1 cellular context compared by ENCODE assay signal in the genomic region with DNA sequence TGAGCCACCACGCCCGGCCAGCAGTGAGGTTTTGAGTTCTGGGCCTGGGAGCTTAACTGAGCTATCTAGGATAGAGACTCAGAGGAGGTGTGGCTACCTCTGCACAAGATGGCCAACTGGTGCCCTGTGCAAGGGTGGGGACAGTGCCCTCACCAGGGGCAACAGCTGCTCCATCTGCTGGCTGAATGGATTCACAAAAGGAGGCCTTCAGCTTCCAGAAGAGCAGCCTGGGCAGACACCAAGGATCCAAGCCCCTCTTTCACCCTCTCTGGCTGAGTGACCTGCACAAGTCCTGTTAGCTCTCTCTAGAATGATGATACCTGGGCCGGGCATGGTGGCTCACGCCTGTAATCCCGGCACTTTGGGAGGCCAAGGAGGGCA.
TF ChIP-seq lines count a peak whose summit lies in the region.

No MANE protein-coding gene starts in this region.

TF ChIP-seq in IMR-90, 13 proteins besides CTCF, POLR2A, EP300 and RAD21 (continued from another document):
- TF ChIP-seq, protein P1, sequence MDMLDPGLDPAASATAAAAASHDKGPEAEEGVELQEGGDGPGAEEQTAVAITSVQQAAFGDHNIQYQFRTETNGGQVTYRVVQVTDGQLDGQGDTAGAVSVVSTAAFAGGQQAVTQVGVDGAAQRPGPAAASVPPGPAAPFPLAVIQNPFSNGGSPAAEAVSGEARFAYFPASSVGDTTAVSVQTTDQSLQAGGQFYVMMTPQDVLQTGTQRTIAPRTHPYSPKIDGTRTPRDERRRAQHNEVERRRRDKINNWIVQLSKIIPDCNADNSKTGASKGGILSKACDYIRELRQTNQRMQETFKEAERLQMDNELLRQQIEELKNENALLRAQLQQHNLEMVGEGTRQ (IDR thresholded peaks at IDR 0.05; ENCODE audit: low read depth, low read length): no peak
- TF ChIP-seq NFE2L2 (IDR thresholded peaks at IDR 0.05; ENCODE audit: low read depth, low read length): no peak
